In genomic region chr12:6779667-6780459, GRCh38 we compare ENCODE assay signal across 12 cellular contexts. TPM values are rescaled to one million over a fixed set of nuclear protein-coding genes. Genes with fewer than 3 reads are reported as not detected.
A peak's percentile ranks its signal among the peaks of the same experiment; 100 is the strongest.
DNase-seq lines count a peak whose midpoint lies in the region; ATAC-seq and TF ChIP-seq lines count a peak whose summit lies in the region.
"Had no signal": no experiment of that assay in that cellular context is flagged by ENCODE, and none has a peak within 500 bp of the region (broad histone marks: within the 10 kb centered on the region; RNA-seq: fewer than 3 reads in every experiment).

No MANE protein-coding gene starts in this region.

- H3K4me1 ChIP-seq in GM23248 (ENCODE audit: insufficient read depth) = peaks cover 6% of the 10 kb centered on the region

- H2AFZ ChIP-seq in GM23248 = no peak overlapping the region

- CTCF ChIA-PET in activated naive CD4-positive, alpha-beta T cell treated with anti-CD3 and anti-CD28 coated beads for 36 hours (lab: Charles Lee) = interaction anchor here (0.6 to 9.7 kb wide), 15 partner anchors 9 to 118 kb away, joined by 3 to 118 read pairs (median 4); partner anchors contain the start of genes CD4, MLF2, PTMS and SPSB2
- CTCF ChIA-PET in activated CD8-positive, alpha-beta T cell treated with anti-CD3 and anti-CD28 coated beads for 36 hours (lab: Charles Lee) = interaction anchor here (0.8 to 10.0 kb wide), 11 partner anchors 8 to 95 kb away, joined by 3 to 117 read pairs (median 4); partner anchors contain the start of genes COPS7A, LAG3, MLF2 and PTMS

- H3K27me3 Mint-ChIP-seq in activated naive CD4-positive, alpha-beta T cell treated with anti-CD3 and anti-CD28 coated beads for 36 hours (ENCODE audit: low read depth) = no peaks in the 10 kb centered on the region
- H3K27me3 Mint-ChIP-seq in activated CD8-positive, alpha-beta T cell treated with anti-CD3 and anti-CD28 coated beads for 36 hours = no peaks in the 10 kb centered on the region
- H3K27me3 Mint-ChIP-seq in glutamatergic neuron (ENCODE audit: unreplicated experiment) = peaks cover 20% of the 10 kb centered on the region
- peaks cover 6% of the 10 kb centered on the region for H3K27me3 Mint-ChIP-seq in stimulated activated naive CD8-positive, alpha-beta T cell treated with anti-CD3 and anti-CD28 coated beads, Interleukin-15, Interleukin-2, amounts not matched to agents 100 ng/mL and 50 ng/mL, for 24 hours
- no peaks in the 10 kb centered on the region for H3K27me3 Mint-ChIP-seq in chondrocyte (ENCODE audit: low read depth)

- peaks cover 90% of the 10 kb centered on the region for H3K4me1 Mint-ChIP-seq in activated naive CD4-positive, alpha-beta T cell treated with anti-CD3 and anti-CD28 coated beads for 36 hours (ENCODE audit: low read depth)
- H3K4me1 Mint-ChIP-seq in activated CD8-positive, alpha-beta T cell treated with anti-CD3 and anti-CD28 coated beads for 36 hours (ENCODE audit: low read depth) = peaks cover 84% of the 10 kb centered on the region
- H3K4me1 Mint-ChIP-seq in glutamatergic neuron (ENCODE audit: low read depth, unreplicated experiment) (peaks cover 29% of the 10 kb centered on the region), chondrocyte (ENCODE audit: low read depth) (peaks cover 15% of the 10 kb centered on the region)
- peaks cover 98% of the 10 kb centered on the region for H3K4me1 Mint-ChIP-seq in stimulated activated naive CD8-positive, alpha-beta T cell treated with anti-CD3 and anti-CD28 coated beads, Interleukin-15, Interleukin-2, amounts not matched to agents 100 ng/mL and 50 ng/mL, for 24 hours (ENCODE audit: low read depth)

- no peak overlapping the region for H3K4me3 Mint-ChIP-seq in activated naive CD4-positive, alpha-beta T cell treated with anti-CD3 and anti-CD28 coated beads for 36 hours
- peak overlapping the region; percentile 70 for H3K4me3 Mint-ChIP-seq in activated CD8-positive, alpha-beta T cell treated with anti-CD3 and anti-CD28 coated beads for 36 hours
- H3K4me3 Mint-ChIP-seq in glutamatergic neuron (ENCODE audit: unreplicated experiment) = peak overlapping the region; percentile 46
- H3K4me3 Mint-ChIP-seq in stimulated activated naive CD8-positive, alpha-beta T cell treated with anti-CD3 and anti-CD28 coated beads, Interleukin-15, Interleukin-2, amounts not matched to agents 100 ng/mL and 50 ng/mL, for 24 hours = peak overlapping the region; percentile 77
- H3K4me3 Mint-ChIP-seq in chondrocyte (ENCODE audit: unreplicated experiment) = no peak overlapping the region

- H3F3A ChIP-seq in GM23248 (ENCODE audit: insufficient read depth) = peaks cover 3% of the 10 kb centered on the region; the same call in 1 of the 2 replicates

- H3K9me2 ChIP-seq in GM23248 (ENCODE audit: insufficient read depth) = no peaks in the 10 kb centered on the region

- H3K9me3 Mint-ChIP-seq in activated naive CD4-positive, alpha-beta T cell treated with anti-CD3 and anti-CD28 coated beads for 36 hours = no peaks in the 10 kb centered on the region
- H3K9me3 Mint-ChIP-seq in activated CD8-positive, alpha-beta T cell treated with anti-CD3 and anti-CD28 coated beads for 36 hours = no peaks in the 10 kb centered on the region
- H3K9me3 Mint-ChIP-seq in glutamatergic neuron (ENCODE audit: unreplicated experiment) = peaks cover 13% of the 10 kb centered on the region
- no peaks in the 10 kb centered on the region for H3K9me3 Mint-ChIP-seq in stimulated activated naive CD8-positive, alpha-beta T cell treated with anti-CD3 and anti-CD28 coated beads, Interleukin-15, Interleukin-2, amounts not matched to agents 100 ng/mL and 50 ng/mL, for 24 hours
- no peaks in the 10 kb centered on the region for H3K9me3 Mint-ChIP-seq in chondrocyte (ENCODE audit: low read depth)

- H3K9ac ChIP-seq in GM23248 = no peak overlapping the region

- H3K27ac Mint-ChIP-seq in activated naive CD4-positive, alpha-beta T cell treated with anti-CD3 and anti-CD28 coated beads for 36 hours = peak overlapping the region; percentile 51
- peak overlapping the region; percentile 89 for H3K27ac Mint-ChIP-seq in activated CD8-positive, alpha-beta T cell treated with anti-CD3 and anti-CD28 coated beads for 36 hours
- H3K27ac Mint-ChIP-seq in glutamatergic neuron (ENCODE audit: unreplicated experiment) = peak overlapping the region; percentile 100
- H3K27ac Mint-ChIP-seq in stimulated activated naive CD8-positive, alpha-beta T cell treated with anti-CD3 and anti-CD28 coated beads, Interleukin-15, Interleukin-2, amounts not matched to agents 100 ng/mL and 50 ng/mL, for 24 hours = peak overlapping the region; percentile 91
- H3K27ac Mint-ChIP-seq in chondrocyte (ENCODE audit: unreplicated experiment) = no peak overlapping the region

- no peak overlapping the region for H3K4me3 ChIP-seq in GM23248
- H3K4me3 ChIP-seq in MG63 = no peak overlapping the region
- H3K4me3 ChIP-seq: body of pancreas had no signal

- H4K20me1 ChIP-seq in GM23248 (ENCODE audit: insufficient read depth) = no peaks in the 10 kb centered on the region

- no peaks in the 10 kb centered on the region for H3K27me3 ChIP-seq in GM23248 (replicated peaks; ENCODE audit: insufficient read depth)
- no peaks in the 10 kb centered on the region for H3K27me3 ChIP-seq in MG63
- H3K27me3 ChIP-seq: body of pancreas had no signal

- peak; percentile 25 for ATAC-seq in activated CD8-positive, alpha-beta T cell treated with anti-CD3 and anti-CD28 coated beads for 36 hours

- DNase-seq in activated naive CD4-positive, alpha-beta T cell treated with anti-CD3 and anti-CD28 coated beads for 36 hours = peak; percentile 54
- DNase-seq in activated naive CD4-positive, alpha-beta T cell treated with Interleukin-2 at 50 U/mL for 16 hours = no peak
- peak; percentile 55 for DNase-seq in activated CD8-positive, alpha-beta T cell treated with anti-CD3 and anti-CD28 coated beads for 36 hours
- no peak for DNase-seq in glutamatergic neuron
- no peak for DNase-seq in GM23248
- no peak for DNase-seq in MG63
- DNase-seq in chondrocyte (ENCODE audit: low spot score) = no peak
- DNase-seq: body of pancreas, heart right ventricle had no signal

- no peaks in the 10 kb centered on the region for H3K79me2 ChIP-seq in GM23248 (ENCODE audit: insufficient read depth)

- H3K9me3 ChIP-seq in GM23248 (ENCODE audit: low read depth) = no peaks in the 10 kb centered on the region
- H3K9me3 ChIP-seq in MG63 = no peaks in the 10 kb centered on the region
- H3K9me3 ChIP-seq: body of pancreas, heart right ventricle, left lung had no signal

- in situ Hi-C loops in GM23248 (cut with MboI) = no loop called here

- no peak for TF ChIP-seq CTCF in activated CD8-positive, alpha-beta T cell treated with anti-CD3 and anti-CD28 coated beads for 36 hours (IDR thresholded peaks at IDR 0.05)
- TF ChIP-seq CTCF in glutamatergic neuron (IDR thresholded peaks at IDR 0.05; ENCODE audit: partially characterized antibody, unreplicated experiment) (no peak), chondrocyte (IDR thresholded peaks at IDR 0.05) (no peak)

- H3K36me3 Mint-ChIP-seq in activated naive CD4-positive, alpha-beta T cell treated with anti-CD3 and anti-CD28 coated beads for 36 hours (ENCODE audit: low read depth) = peaks cover 15% of the 10 kb centered on the region
- H3K36me3 Mint-ChIP-seq in activated CD8-positive, alpha-beta T cell treated with anti-CD3 and anti-CD28 coated beads for 36 hours (ENCODE audit: low read depth) = peaks cover 40% of the 10 kb centered on the region
- H3K36me3 Mint-ChIP-seq in glutamatergic neuron (ENCODE audit: unreplicated experiment) = peaks cover 3% of the 10 kb centered on the region
- peaks cover 40% of the 10 kb centered on the region for H3K36me3 Mint-ChIP-seq in stimulated activated naive CD8-positive, alpha-beta T cell treated with anti-CD3 and anti-CD28 coated beads, Interleukin-15, Interleukin-2, amounts not matched to agents 100 ng/mL and 50 ng/mL, for 24 hours (ENCODE audit: low read depth)
- peaks cover 5% of the 10 kb centered on the region for H3K36me3 Mint-ChIP-seq in chondrocyte (ENCODE audit: low read depth)

- POLR2A ChIA-PET in activated CD8-positive, alpha-beta T cell treated with anti-CD3 and anti-CD28 coated beads for 36 hours (lab: Charles Lee) = interaction anchor here (1.1 to 3.1 kb wide), 9 partner anchors 9 to 87 kb away, joined by 3 to 21 read pairs (median 4); partner anchors contain the start of genes COPS7A, MLF2, PTMS and TPI1

- H3K36me3 ChIP-seq in GM23248 (ENCODE audit: low read depth) = no peaks in the 10 kb centered on the region
- H3K36me3 ChIP-seq in MG63 = no peaks in the 10 kb centered on the region
- H3K36me3 ChIP-seq: left lung had no signal

- H3K4me2 ChIP-seq in GM23248 (ENCODE audit: unreplicated experiment) = no peak overlapping the region

- intact Hi-C loops in activated naive CD4-positive, alpha-beta T cell treated with anti-CD3 and anti-CD28 coated beads for 36 hours (cut with micrococcal nuclease) = loop anchor here (1.0 to 2.0 kb wide), 9 partner anchors 9 to 217 kb away; partner anchors contain the start of genes CD4, MLF2 and ZNF384
- intact Hi-C loops in activated CD8-positive, alpha-beta T cell treated with anti-CD3 and anti-CD28 coated beads for 36 hours (cut with micrococcal nuclease) = loop anchor here (5.0 kb wide), 1 partner anchor 47 kb away; the partner anchor contains the start of gene P3H3

- no peak overlapping the region for H3K27ac ChIP-seq in GM23248

- 67 to 74% methylated on average over 8 of the region's 8 CpGs for WGBS in GM23248 (ENCODE audit: low coverage in 1 of 2, low lambda C conversion rate in 2 of 2, missing lambda C conversion rate in 2 of 2), 2 experiments

RNA-seq across cellular contexts. Expression of gene LAG3, which starts 7.5 kb away (rescaled TPM):
- 10 to 100 TPM; 22.8 to 25.1 TPM for total RNA-seq in activated naive CD4-positive, alpha-beta T cell treated with anti-CD3 and anti-CD28 coated beads for 36 hours
- 100 to 1,000 TPM; 264 to 268 TPM for total RNA-seq in activated CD8-positive, alpha-beta T cell treated with anti-CD3 and anti-CD28 coated beads for 36 hours
- total RNA-seq in glutamatergic neuron (ENCODE audit: unreplicated experiment) = 7.3 TPM
- total RNA-seq in GM23248 (2014; rRNA removed; shearing (Covaris generic)) = not detected in 2 replicates
- 0.29 TPM in 1 of 2 replicates, not detected in the other for polyA plus RNA-seq in GM23248 (2016; fragmentation: Nextera tagmentation; extraction: Ambion mirVana)
- total RNA-seq in MG63 (2014; rRNA removed; shearing (Covaris generic); ENCODE audit: low replicate concordance) = 0.17 TPM in 1 of 2 replicates, not detected in the other
- 0.56 to 1.7 TPM (median 1.0 TPM) in 3 replicates for total RNA-seq in chondrocyte
- total RNA-seq: body of pancreas had no signal

RNA-seq across cellular contexts. Expression of gene CD4, which starts 9.5 kb away (rescaled TPM):
- total RNA-seq in activated naive CD4-positive, alpha-beta T cell treated with anti-CD3 and anti-CD28 coated beads for 36 hours = 100 to 1,000 TPM; 155 to 161 TPM
- total RNA-seq in activated CD8-positive, alpha-beta T cell treated with anti-CD3 and anti-CD28 coated beads for 36 hours = 10 to 100 TPM; 11.1 to 14.1 TPM
- 0.17 TPM for total RNA-seq in glutamatergic neuron (ENCODE audit: unreplicated experiment)
- not detected in 2 replicates for total RNA-seq in GM23248 (2014; rRNA removed; shearing (Covaris generic))
- not detected in 2 replicates for polyA plus RNA-seq in GM23248 (2016; fragmentation: Nextera tagmentation; extraction: Ambion mirVana)
- total RNA-seq in MG63 (2014; rRNA removed; shearing (Covaris generic); ENCODE audit: low replicate concordance) = not detected in 2 replicates
- total RNA-seq in chondrocyte = 0.70 to 1.2 TPM (median 0.72 TPM) in 3 replicates
- total RNA-seq: NCI-H460 had no signal

RNA-seq across cellular contexts. Expression of gene PTMS, which starts 13.7 kb away (rescaled TPM):
- total RNA-seq in activated naive CD4-positive, alpha-beta T cell treated with anti-CD3 and anti-CD28 coated beads for 36 hours = 10 to 100 TPM; 35.1 to 44.2 TPM
- 10 to 100 TPM; 78.6 TPM for total RNA-seq in activated CD8-positive, alpha-beta T cell treated with anti-CD3 and anti-CD28 coated beads for 36 hours
- total RNA-seq in glutamatergic neuron (ENCODE audit: unreplicated experiment) = 966 TPM
- 109 and 130 TPM in 2 replicates for total RNA-seq in GM23248 (2014; rRNA removed; shearing (Covaris generic))
- polyA plus RNA-seq in GM23248 (2016; fragmentation: Nextera tagmentation; extraction: Ambion mirVana) = 238 and 250 TPM in 2 replicates
- total RNA-seq in MG63 (2014; rRNA removed; shearing (Covaris generic); ENCODE audit: low replicate concordance) = 272 and 328 TPM in 2 replicates
- total RNA-seq in chondrocyte = 413 to 493 TPM (median 463 TPM) in 3 replicates

RNA-seq across cellular contexts. Expression of gene MLF2, which starts 26.9 kb away (rescaled TPM):
- 100 to 1,000 TPM; 140 to 143 TPM for total RNA-seq in activated naive CD4-positive, alpha-beta T cell treated with anti-CD3 and anti-CD28 coated beads for 36 hours
- 100 to 1,000 TPM; 149 to 151 TPM for total RNA-seq in activated CD8-positive, alpha-beta T cell treated with anti-CD3 and anti-CD28 coated beads for 36 hours
- 228 TPM for total RNA-seq in glutamatergic neuron (ENCODE audit: unreplicated experiment)
- 252 and 313 TPM in 2 replicates for total RNA-seq in GM23248 (2014; rRNA removed; shearing (Covaris generic))
- 386 and 389 TPM in 2 replicates for polyA plus RNA-seq in GM23248 (2016; fragmentation: Nextera tagmentation; extraction: Ambion mirVana)
- 178 and 274 TPM in 2 replicates for total RNA-seq in MG63 (2014; rRNA removed; shearing (Covaris generic); ENCODE audit: low replicate concordance)
- 161 to 172 TPM (median 163 TPM) in 3 replicates for total RNA-seq in chondrocyte

RNA-seq across cellular contexts. Expression of gene GPR162, which starts 41.8 kb away (rescaled TPM):
- under 1 TPM in 1 of 2 experiments, not detected in 1; 0.24 TPM for total RNA-seq in activated naive CD4-positive, alpha-beta T cell treated with anti-CD3 and anti-CD28 coated beads for 36 hours
- 1 to 10 TPM; 2.0 to 2.1 TPM for total RNA-seq in activated CD8-positive, alpha-beta T cell treated with anti-CD3 and anti-CD28 coated beads for 36 hours
- total RNA-seq in glutamatergic neuron (ENCODE audit: unreplicated experiment) (145 TPM), chondrocyte (3.2 to 4.6 TPM (median 4.2 TPM) in 3 replicates)
- 0.51 and 2.8 TPM in 2 replicates for total RNA-seq in GM23248 (2014; rRNA removed; shearing (Covaris generic))
- polyA plus RNA-seq in GM23248 (2016; fragmentation: Nextera tagmentation; extraction: Ambion mirVana) = 0.14 and 0.21 TPM in 2 replicates
- not detected in 2 replicates for total RNA-seq in MG63 (2014; rRNA removed; shearing (Covaris generic); ENCODE audit: low replicate concordance)

Comparison
In these comparisons a context has a peak if more than half of its experiments do, and no peak if none do; other contexts are left out.
1. DNase-seq: peak in activated naive CD4-positive, alpha-beta T cell treated with anti-CD3 and anti-CD28 coated beads for 36 hours (single experiment) and activated CD8-positive, alpha-beta T cell treated with anti-CD3 and anti-CD28 coated beads for 36 hours (single experiment); none in activated naive CD4-positive, alpha-beta T cell treated with Interleukin-2 at 50 U/mL for 16 hours (single experiment), glutamatergic neuron (single experiment), GM23248 (single experiment), MG63 (single experiment) and chondrocyte (single experiment).
2. H3K4me3 Mint-ChIP-seq: peak in activated CD8-positive, alpha-beta T cell treated with anti-CD3 and anti-CD28 coated beads for 36 hours (single experiment), glutamatergic neuron (single experiment) and stimulated activated naive CD8-positive, alpha-beta T cell treated with anti-CD3 and anti-CD28 coated beads, Interleukin-15, Interleukin-2, amounts not matched to agents 100 ng/mL and 50 ng/mL, for 24 hours (single experiment); none in activated naive CD4-positive, alpha-beta T cell treated with anti-CD3 and anti-CD28 coated beads for 36 hours (single experiment) and chondrocyte (single experiment).
3. RNA of gene LAG3, which starts 7.5 kb away (total RNA-seq): 264 to 268 TPM in activated CD8-positive, alpha-beta T cell treated with anti-CD3 and anti-CD28 coated beads for 36 hours; 22.8 to 25.1 TPM in activated naive CD4-positive, alpha-beta T cell treated with anti-CD3 and anti-CD28 coated beads for 36 hours, 7.3 TPM in glutamatergic neuron (single experiment), 0.56 to 1.7 TPM in chondrocyte, not detected in GM23248 and 0.17 TPM in MG63; every median in the first group is over 10 times any median in the second.
4. RNA of gene CD4, which starts 9.5 kb away (total RNA-seq): 155 to 161 TPM in activated naive CD4-positive, alpha-beta T cell treated with anti-CD3 and anti-CD28 coated beads for 36 hours; 11.1 to 14.1 TPM in activated CD8-positive, alpha-beta T cell treated with anti-CD3 and anti-CD28 coated beads for 36 hours, 0.70 to 1.2 TPM in chondrocyte, 0.17 TPM in glutamatergic neuron (single experiment), not detected in GM23248 and not detected in MG63; every median in the first group is over 10 times any median in the second.